Comparison of ENCODE assay signal across 1 cellular context in genomic region chr12:1328385-1328784, GRCh38.
A peak's percentile ranks its signal among the peaks of the same experiment; 100 is the strongest.
TF ChIP-seq lines count a peak whose summit lies in the region.

No MANE protein-coding gene starts in this region.

TF ChIP-seq in K562, 482 proteins besides CTCF, POLR2A, EP300 and RAD21 (continued from another document):
- TF ChIP-seq, protein P1, sequence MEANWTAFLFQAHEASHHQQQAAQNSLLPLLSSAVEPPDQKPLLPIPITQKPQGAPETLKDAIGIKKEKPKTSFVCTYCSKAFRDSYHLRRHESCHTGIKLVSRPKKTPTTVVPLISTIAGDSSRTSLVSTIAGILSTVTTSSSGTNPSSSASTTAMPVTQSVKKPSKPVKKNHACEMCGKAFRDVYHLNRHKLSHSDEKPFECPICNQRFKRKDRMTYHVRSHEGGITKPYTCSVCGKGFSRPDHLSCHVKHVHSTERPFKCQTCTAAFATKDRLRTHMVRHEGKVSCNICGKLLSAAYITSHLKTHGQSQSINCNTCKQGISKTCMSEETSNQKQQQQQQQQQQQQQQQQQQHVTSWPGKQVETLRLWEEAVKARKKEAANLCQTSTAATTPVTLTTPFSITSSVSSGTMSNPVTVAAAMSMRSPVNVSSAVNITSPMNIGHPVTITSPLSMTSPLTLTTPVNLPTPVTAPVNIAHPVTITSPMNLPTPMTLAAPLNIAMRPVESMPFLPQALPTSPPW (CRISPR knock-in tag; IDR thresholded peaks at IDR 0.05), result peak; percentile 49
- peak; percentile 49 for TF ChIP-seq BHLHE40 (IDR thresholded peaks at IDR 0.05; ENCODE audit: low read length)
- peak; percentile 57 for TF ChIP-seq CREM (IDR thresholded peaks at IDR 0.05; ENCODE audit: low read depth)
- TF ChIP-seq SETDB1 (IDR thresholded peaks at IDR 0.05; ENCODE audit: low read length), result no peak
- TF ChIP-seq SMARCA4 (IDR thresholded peaks at IDR 0.05), result 0 out of 2 replicates have a peak, but pooled peaks have one; percentile 12
- no peak for TF ChIP-seq ZNF311 (CRISPR knock-in tag; IDR thresholded peaks at IDR 0.05)
- TF ChIP-seq, protein P2, sequence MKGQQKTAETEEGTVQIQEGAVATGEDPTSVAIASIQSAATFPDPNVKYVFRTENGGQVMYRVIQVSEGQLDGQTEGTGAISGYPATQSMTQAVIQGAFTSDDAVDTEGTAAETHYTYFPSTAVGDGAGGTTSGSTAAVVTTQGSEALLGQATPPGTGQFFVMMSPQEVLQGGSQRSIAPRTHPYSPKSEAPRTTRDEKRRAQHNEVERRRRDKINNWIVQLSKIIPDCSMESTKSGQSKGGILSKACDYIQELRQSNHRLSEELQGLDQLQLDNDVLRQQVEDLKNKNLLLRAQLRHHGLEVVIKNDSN (CRISPR knock-in tag; IDR thresholded peaks at IDR 0.05), result peak; percentile 28; the same call in 1 of the 2 replicates
- TF ChIP-seq ARID1B (IDR thresholded peaks at IDR 0.05), result peak; percentile 11; the same call in 1 of the 2 replicates
- TF ChIP-seq HMG20A (CRISPR knock-in tag; conservative IDR thresholded peaks at IDR 0.05), result no peak
TF ChIP-seq in K562: peak in this region for 6.
